9 cellular contexts compared by ENCODE assay signal in genomic region chr1:161915051-161915503, GRCh38.
DNase-seq lines count a peak whose midpoint lies in the region; ATAC-seq lines count a peak whose summit lies in the region.
"Had no signal": no experiment of that assay in that cellular context is flagged by ENCODE, and none has a peak within 500 bp of the region (broad histone marks: within the 10 kb centered on the region; RNA-seq: fewer than 3 reads in every experiment).

No MANE protein-coding gene starts in this region.

- peak; percentile 13 to 40 for DNase-seq in stimulated activated CD4-positive, alpha-beta T cell treated with anti-CD3 and anti-CD28 coated beads, Interleukin-15, amount 100 ng/mL, for 48 hours (ENCODE audit: low read depth in 2 of 2)
- DNase-seq in GF-D8 (lab: John Stamatoyannopoulos, UW) (no peak), NCI-H345 (lab: John Stamatoyannopoulos, UW) (no peak), DMS 273 (lab: John Stamatoyannopoulos, UW; ENCODE audit: unreplicated experiment) (no peak)
- DNase-seq: effector memory CD4-positive, alpha-beta T cell had no signal

- ATAC-seq in GM18873 (IDR thresholded peaks at IDR 0.05; ENCODE audit: low FRiP score, unreplicated experiment) (peak; percentile 45), GM21723 (IDR thresholded peaks at IDR 0.05; ENCODE audit: unreplicated experiment) (peak; percentile 79), HG03558 (IDR thresholded peaks at IDR 0.05; ENCODE audit: extremely low read depth, unreplicated experiment) (peak; percentile 76), HG03025 (IDR thresholded peaks at IDR 0.05; ENCODE audit: low FRiP score, unreplicated experiment) (no peak)

Comparison
In these comparisons a context has a peak if more than half of its experiments do, and no peak if none do; other contexts are left out.
1. DNase-seq: peak in stimulated activated CD4-positive, alpha-beta T cell treated with anti-CD3 and anti-CD28 coated beads, Interleukin-15, amount 100 ng/mL, for 48 hours (2 of 2); none in GF-D8 (single experiment), NCI-H345 (single experiment) and DMS 273 (single experiment).